ENCODE assay signal across 8 cellular contexts in the genomic region with DNA sequence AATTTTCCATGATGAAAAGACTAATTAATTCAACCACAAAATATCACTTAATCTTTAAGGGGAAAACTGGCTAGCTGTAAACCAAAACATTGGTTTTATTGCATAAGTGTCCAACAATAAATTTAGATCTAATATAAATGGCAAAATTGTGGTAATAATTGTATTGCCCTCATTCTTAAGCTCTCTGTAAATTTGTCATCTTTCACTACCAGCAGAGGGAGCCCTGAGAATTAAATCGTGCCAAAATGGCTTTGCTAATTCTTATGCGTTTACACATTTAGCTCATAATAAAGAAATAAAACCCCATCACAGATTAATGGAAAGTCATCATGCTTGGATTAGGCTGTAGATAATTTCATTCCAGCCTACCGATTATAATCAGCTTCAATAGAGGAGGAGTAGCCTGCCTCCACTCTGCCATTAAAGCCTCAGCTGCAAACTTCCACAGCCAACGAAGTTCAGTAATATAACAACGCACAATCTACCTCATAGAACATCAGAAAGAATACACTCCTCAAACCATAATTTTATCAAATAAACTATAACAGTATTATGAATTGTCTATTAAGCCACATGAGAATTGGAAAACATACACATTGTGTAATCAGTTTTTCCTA.
DNase-seq lines count a peak whose midpoint lies in the region; FAIRE-seq and TF ChIP-seq lines count a peak whose summit lies in the region.

No MANE protein-coding gene starts in this region.

- H4K20me1 ChIP-seq in OCI-LY7 (ENCODE audit: insufficient read depth, low read length), result no peaks in the 10 kb centered on the region
- H4K20me1 ChIP-seq in endothelial cell of umbilical vein (replicated peaks; ENCODE audit: control insufficient read depth, extremely low read depth, insufficient read depth, low read length), result no peaks in the 10 kb centered on the region

- DNase-seq in Caco-2 (peak in 1 of 2 experiments; percentile 29), HCEC 1CT (peak; percentile 26), OCI-LY7 (ENCODE audit: low spot score) (peak; percentile 23), endothelial cell of umbilical vein (ENCODE audit: low read depth, low spot score) (peak; percentile 48), GDM1 (lab: John Stamatoyannopoulos, UW) (no peak), foreskin melanocyte (no peak)
- DNase-seq in activated CD4-positive, alpha-beta T cell treated with anti-CD3 and anti-CD28 coated beads, Interleukin-2, amount 50 U/mL, for 1 hour, result no peak

- H3K27ac Mint-ChIP-seq in Caco-2 (ENCODE audit: unreplicated experiment), result no peak overlapping the region

- POLR2A ChIA-PET in Caco-2 (lab: Charles Lee), result no interaction called here
- POLR2A ChIA-PET in OCI-LY7 (lab: Charles Lee), result interaction anchor here (0.5 to 1.6 kb wide), 3 partner anchors 10 to 93 kb away, joined by 3 to 9 read pairs (median 5); no protein-coding TSS in a partner anchor
- POLR2A ChIA-PET in endothelial cell of umbilical vein (lab: Charles Lee), result no interaction called here

- H3K36me3 ChIP-seq in Caco-2 (ENCODE audit: control insufficient read depth, insufficient read depth, low read length), result no peaks in the 10 kb centered on the region
- no peaks in the 10 kb centered on the region for H3K36me3 ChIP-seq in OCI-LY7 (ENCODE audit: insufficient read depth, low read length)
- no peaks in the 10 kb centered on the region for H3K36me3 ChIP-seq in endothelial cell of umbilical vein (ENCODE audit: control insufficient read depth in 2 of 2, extremely low read depth in 1 of 2, insufficient read depth in 2 of 2, low read length in 2 of 2)
- H3K36me3 ChIP-seq in parathyroid adenoma (ENCODE audit: control insufficient read depth, insufficient read depth, low read length), result no peaks in the 10 kb centered on the region

- H3K9me3 Mint-ChIP-seq in Caco-2 (ENCODE audit: unreplicated experiment), result no peaks in the 10 kb centered on the region

- intact Hi-C loops in Caco-2 (cut with micrococcal nuclease; ENCODE audit: unreplicated experiment) (loop anchor here (1.0 kb wide), 2 partner anchors 31 to 846 kb away; no protein-coding TSS in a partner anchor), OCI-LY7 (cut with micrococcal nuclease; ENCODE audit: unreplicated experiment) (no loop called here), endothelial cell of umbilical vein (cut with micrococcal nuclease) (loop anchor here (1.0 to 5.0 kb wide), 4 partner anchors 31 to 835 kb away; no protein-coding TSS in a partner anchor)

- H3K27me3 ChIP-seq in Caco-2 (replicated peaks; ENCODE audit: control insufficient read depth, insufficient read depth, low read length), result no peaks in the 10 kb centered on the region
- peaks cover 12 to 16% of the 10 kb centered on the region in 2 experiments for H3K27me3 ChIP-seq in endothelial cell of umbilical vein (ENCODE audit: control insufficient read depth in 2 of 2, insufficient read depth in 2 of 2, low read length in 2 of 2)
- peaks cover 5% of the 10 kb centered on the region for H3K27me3 ChIP-seq in parathyroid adenoma (ENCODE audit: control insufficient read depth, insufficient read depth, low read length)

- BruUV-seq in Caco-2 (replicated peaks; lab: Mats Ljungman, UMichigan) (no TSS peak), OCI-LY7 (replicated peaks; lab: Mats Ljungman, UMichigan) (no TSS peak), endothelial cell of umbilical vein (replicated peaks; lab: Mats Ljungman, UMichigan) (no TSS peak)

- no peaks in the 10 kb centered on the region for H3K9me2 ChIP-seq in OCI-LY7 (ENCODE audit: insufficient read depth, low read length)

- H2AFZ ChIP-seq in OCI-LY7 (ENCODE audit: low read length) (no peak overlapping the region), endothelial cell of umbilical vein (ENCODE audit: low read depth, low read length) (no peak overlapping the region), parathyroid adenoma (no peak overlapping the region)

- no peaks in the 10 kb centered on the region for H3K9me1 ChIP-seq in endothelial cell of umbilical vein (replicated peaks; ENCODE audit: control insufficient read depth, extremely low read depth, insufficient read depth, low read length)

- TF ChIP-seq POLR2A in endothelial cell of umbilical vein (IDR thresholded peaks at IDR 0.05; ENCODE audit: low read depth, low read length), result no peak

- FAIRE-seq in endothelial cell of umbilical vein (lab: Jason Lieb, UNC), result no peak

- CTCF ChIA-PET in Caco-2 (lab: Charles Lee) (interaction anchor here (0.6 to 1.6 kb wide), 10 partner anchors 10 to 846 kb away, joined by 3 to 16 read pairs (median 4); no protein-coding TSS in a partner anchor), OCI-LY7 (lab: Charles Lee; ENCODE audit: unreplicated experiment) (no interaction called here), endothelial cell of umbilical vein (lab: Charles Lee) (interaction anchor here (0.6 to 2.9 kb wide), 59 partner anchors 9 to 1897 kb away, joined by 3 to 113 read pairs (median 4); a partner anchor contains a TSS)

- H3K4me3 Mint-ChIP-seq in Caco-2 (ENCODE audit: unreplicated experiment), result no peak overlapping the region

- no peaks in the 10 kb centered on the region for H3K79me2 ChIP-seq in OCI-LY7 (ENCODE audit: insufficient read depth, low read depth, low read length)
- H3K79me2 ChIP-seq in endothelial cell of umbilical vein (ENCODE audit: control insufficient read depth, insufficient read depth, low read length), result no peaks in the 10 kb centered on the region
- no peaks in the 10 kb centered on the region for H3K79me2 ChIP-seq in parathyroid adenoma

- H3K9ac ChIP-seq in endothelial cell of umbilical vein (replicated peaks; ENCODE audit: extremely low read depth, insufficient read depth, low read length), result no peak overlapping the region
- H3K9ac ChIP-seq in parathyroid adenoma, result no peak overlapping the region

- TF ChIP-seq CTCF in Caco-2 (IDR thresholded peaks at IDR 0.05; ENCODE audit: insufficient read depth in 1 of 2, low read depth in 1 of 2, low read length in 1 of 2, severe bottlenecking in 1 of 2, unreplicated experiment in 1 of 2), result peak; percentile 61 to 68
- peak; percentile 89 for TF ChIP-seq CTCF in OCI-LY7 (conservative IDR thresholded peaks at IDR 0.05; ENCODE audit: low read length)
- TF ChIP-seq CTCF in endothelial cell of umbilical vein (IDR thresholded peaks at IDR 0.05; ENCODE audit: extremely low read depth in 1 of 2, insufficient read depth in 1 of 2, low read depth in 1 of 2, low read length in 2 of 2), result peak; percentile 46 to 57
- peak; percentile 68 for TF ChIP-seq CTCF in parathyroid adenoma (IDR thresholded peaks at IDR 0.05)

- H3K4me3 ChIP-seq in Caco-2 (ENCODE audit: low read depth, low read length) (no peak overlapping the region), OCI-LY7 (ENCODE audit: low read depth, low read length, poor library complexity, severe bottlenecking) (no peak overlapping the region), endothelial cell of umbilical vein (replicated peaks in 1 of 3; ENCODE audit: insufficient read depth in 1 of 3, low read depth in 1 of 3, low read length in 3 of 3) (no peak overlapping the region), parathyroid adenoma (ENCODE audit: low read depth, low read length) (no peak overlapping the region)

- H3K9me3 ChIP-seq in Caco-2, result no peaks in the 10 kb centered on the region
- no peaks in the 10 kb centered on the region for H3K9me3 ChIP-seq in OCI-LY7 (ENCODE audit: low read length)
- no peaks in the 10 kb centered on the region for H3K9me3 ChIP-seq in endothelial cell of umbilical vein (replicated peaks; ENCODE audit: control insufficient read depth, insufficient read depth, low read length)
- H3K9me3 ChIP-seq in parathyroid adenoma (ENCODE audit: control insufficient read depth, low read length), result no peaks in the 10 kb centered on the region

- H3K4me2 ChIP-seq in OCI-LY7 (ENCODE audit: low read length), result no peak overlapping the region
- H3K4me2 ChIP-seq in endothelial cell of umbilical vein (ENCODE audit: insufficient read depth, low read length), result no peak overlapping the region
- H3K4me2 ChIP-seq in parathyroid adenoma (ENCODE audit: low read length), result no peak overlapping the region

- peaks cover 16% of the 10 kb centered on the region for H3K27me3 Mint-ChIP-seq in Caco-2 (ENCODE audit: insufficient read depth, unreplicated experiment)

- dilution Hi-C loops in endothelial cell of umbilical vein (cut with MboI; ENCODE audit: extremely low pct_ligation_motif_present, low sequenced_read_pairs), result no loop called here

- no peaks in the 10 kb centered on the region for H3K4me1 ChIP-seq in Caco-2
- no peaks in the 10 kb centered on the region for H3K4me1 ChIP-seq in OCI-LY7 (ENCODE audit: insufficient read depth, low read length, poor library complexity, severe bottlenecking)
- no peaks in the 10 kb centered on the region for H3K4me1 ChIP-seq in endothelial cell of umbilical vein (ENCODE audit: control insufficient read depth, extremely low read depth, insufficient read depth, low read length)
- no peaks in the 10 kb centered on the region for H3K4me1 ChIP-seq in parathyroid adenoma

- no peak overlapping the region for H3K27ac ChIP-seq in OCI-LY7 (ENCODE audit: low read depth, low read length, poor library complexity, severe bottlenecking)
- no peak overlapping the region for H3K27ac ChIP-seq in endothelial cell of umbilical vein (ENCODE audit: insufficient read depth, low read depth, low read length)
- no peak overlapping the region for H3K27ac ChIP-seq in parathyroid adenoma

- H3K36me3 Mint-ChIP-seq in Caco-2 (ENCODE audit: insufficient read depth, unreplicated experiment), result no peaks in the 10 kb centered on the region

- H3K4me1 Mint-ChIP-seq in Caco-2 (ENCODE audit: low read depth, unreplicated experiment), result no peaks in the 10 kb centered on the region

TF ChIP-seq in endothelial cell of umbilical vein, 7 proteins besides CTCF, POLR2A, EP300 and RAD21:
- TF ChIP-seq MYC (IDR thresholded peaks at IDR 0.05; ENCODE audit: low read depth, low read length), result no peak
- no peak for TF ChIP-seq FOS (IDR thresholded peaks at IDR 0.05; ENCODE audit: borderline replicate concordance, insufficient read depth, low read length)
- TF ChIP-seq JUN (IDR thresholded peaks at IDR 0.05; ENCODE audit: borderline replicate concordance, insufficient read depth, insufficient read length, low read depth), result no peak
- no peak for TF ChIP-seq POLR2AphosphoS5 (IDR thresholded peaks at IDR 0.05; ENCODE audit: insufficient read depth, low read depth, low read length)
- TF ChIP-seq EZH2 (IDR thresholded peaks at IDR 0.05; ENCODE audit: borderline replicate concordance, low read depth, low read length, severe bottlenecking), result no peak
- TF ChIP-seq, protein P1, sequence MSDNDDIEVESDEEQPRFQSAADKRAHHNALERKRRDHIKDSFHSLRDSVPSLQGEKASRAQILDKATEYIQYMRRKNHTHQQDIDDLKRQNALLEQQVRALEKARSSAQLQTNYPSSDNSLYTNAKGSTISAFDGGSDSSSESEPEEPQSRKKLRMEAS (IDR thresholded peaks at IDR 0.05; ENCODE audit: insufficient read depth, insufficient read length), result no peak
- no peak for TF ChIP-seq GATA2 (IDR thresholded peaks at IDR 0.05; ENCODE audit: insufficient read depth, insufficient read length, low read depth, low read length)

Comparison
In these comparisons a context has a peak if more than half of its experiments do, and no peak if none do; other contexts are left out.
1. DNase-seq: peak in HCEC 1CT (single experiment), OCI-LY7 (single experiment) and endothelial cell of umbilical vein (single experiment); none in GDM1 (single experiment), foreskin melanocyte (single experiment) and activated CD4-positive, alpha-beta T cell treated with anti-CD3 and anti-CD28 coated beads, Interleukin-2, amount 50 U/mL, for 1 hour (single experiment).
2. Peak in every context shown above with its lines, with median percentiles within 50 percentile points of each other: CTCF ChIP-seq.